ENCODE assay signal across 1 cellular context in the genomic region with DNA sequence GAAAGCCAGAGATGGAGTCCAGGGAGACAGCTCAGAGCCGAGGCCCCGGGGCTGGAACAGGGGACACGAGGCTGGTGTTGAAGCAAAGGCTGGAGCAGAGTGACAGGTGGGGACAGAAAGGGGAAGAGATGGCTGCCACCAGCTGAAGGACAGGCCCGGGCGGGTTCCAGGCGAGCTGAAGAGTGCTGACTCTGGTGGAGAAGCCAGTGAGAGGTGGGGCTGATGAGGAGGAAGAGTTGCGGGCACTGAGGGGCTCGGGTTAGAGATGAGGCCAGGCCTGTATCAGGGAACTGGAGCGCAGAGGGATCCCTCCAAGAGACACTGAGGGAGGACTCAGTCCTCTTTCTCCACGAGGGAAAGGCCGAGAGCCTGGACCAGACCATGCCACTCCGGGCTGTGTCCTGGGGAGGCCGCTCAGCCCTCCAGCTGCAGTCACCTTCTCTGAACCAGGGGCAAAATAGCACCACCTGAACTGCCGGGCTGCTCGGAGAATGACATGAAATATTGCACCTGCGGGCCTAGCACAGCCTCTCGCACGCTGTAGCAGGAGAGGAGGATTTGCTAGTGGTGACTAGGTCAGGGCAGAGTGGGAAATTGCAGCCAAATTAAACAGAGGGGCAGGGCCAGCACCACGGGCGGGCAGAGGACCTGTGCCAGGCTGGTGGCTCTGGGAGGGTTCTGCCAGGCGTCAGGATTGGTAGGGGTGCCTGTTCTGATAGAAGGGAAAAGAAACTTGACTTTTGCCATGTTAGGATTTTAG.
TF ChIP-seq lines count a peak whose summit lies in the region.

No MANE protein-coding gene starts in this region.

TF ChIP-seq in WTC11, 78 proteins besides CTCF, POLR2A, EP300 and RAD21 (continued from another document):
- TF ChIP-seq, protein P1, sequence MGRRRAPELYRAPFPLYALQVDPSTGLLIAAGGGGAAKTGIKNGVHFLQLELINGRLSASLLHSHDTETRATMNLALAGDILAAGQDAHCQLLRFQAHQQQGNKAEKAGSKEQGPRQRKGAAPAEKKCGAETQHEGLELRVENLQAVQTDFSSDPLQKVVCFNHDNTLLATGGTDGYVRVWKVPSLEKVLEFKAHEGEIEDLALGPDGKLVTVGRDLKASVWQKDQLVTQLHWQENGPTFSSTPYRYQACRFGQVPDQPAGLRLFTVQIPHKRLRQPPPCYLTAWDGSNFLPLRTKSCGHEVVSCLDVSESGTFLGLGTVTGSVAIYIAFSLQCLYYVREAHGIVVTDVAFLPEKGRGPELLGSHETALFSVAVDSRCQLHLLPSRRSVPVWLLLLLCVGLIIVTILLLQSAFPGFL (CRISPR knock-in tag; IDR thresholded peaks at IDR 0.05; ENCODE audit: borderline replicate concordance): no peak
- TF ChIP-seq, protein P2, sequence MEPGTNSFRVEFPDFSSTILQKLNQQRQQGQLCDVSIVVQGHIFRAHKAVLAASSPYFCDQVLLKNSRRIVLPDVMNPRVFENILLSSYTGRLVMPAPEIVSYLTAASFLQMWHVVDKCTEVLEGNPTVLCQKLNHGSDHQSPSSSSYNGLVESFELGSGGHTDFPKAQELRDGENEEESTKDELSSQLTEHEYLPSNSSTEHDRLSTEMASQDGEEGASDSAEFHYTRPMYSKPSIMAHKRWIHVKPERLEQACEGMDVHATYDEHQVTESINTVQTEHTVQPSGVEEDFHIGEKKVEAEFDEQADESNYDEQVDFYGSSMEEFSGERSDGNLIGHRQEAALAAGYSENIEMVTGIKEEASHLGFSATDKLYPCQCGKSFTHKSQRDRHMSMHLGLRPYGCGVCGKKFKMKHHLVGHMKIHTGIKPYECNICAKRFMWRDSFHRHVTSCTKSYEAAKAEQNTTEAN (CRISPR knock-in tag; IDR thresholded peaks at IDR 0.05): no peak
- TF ChIP-seq, protein P3, sequence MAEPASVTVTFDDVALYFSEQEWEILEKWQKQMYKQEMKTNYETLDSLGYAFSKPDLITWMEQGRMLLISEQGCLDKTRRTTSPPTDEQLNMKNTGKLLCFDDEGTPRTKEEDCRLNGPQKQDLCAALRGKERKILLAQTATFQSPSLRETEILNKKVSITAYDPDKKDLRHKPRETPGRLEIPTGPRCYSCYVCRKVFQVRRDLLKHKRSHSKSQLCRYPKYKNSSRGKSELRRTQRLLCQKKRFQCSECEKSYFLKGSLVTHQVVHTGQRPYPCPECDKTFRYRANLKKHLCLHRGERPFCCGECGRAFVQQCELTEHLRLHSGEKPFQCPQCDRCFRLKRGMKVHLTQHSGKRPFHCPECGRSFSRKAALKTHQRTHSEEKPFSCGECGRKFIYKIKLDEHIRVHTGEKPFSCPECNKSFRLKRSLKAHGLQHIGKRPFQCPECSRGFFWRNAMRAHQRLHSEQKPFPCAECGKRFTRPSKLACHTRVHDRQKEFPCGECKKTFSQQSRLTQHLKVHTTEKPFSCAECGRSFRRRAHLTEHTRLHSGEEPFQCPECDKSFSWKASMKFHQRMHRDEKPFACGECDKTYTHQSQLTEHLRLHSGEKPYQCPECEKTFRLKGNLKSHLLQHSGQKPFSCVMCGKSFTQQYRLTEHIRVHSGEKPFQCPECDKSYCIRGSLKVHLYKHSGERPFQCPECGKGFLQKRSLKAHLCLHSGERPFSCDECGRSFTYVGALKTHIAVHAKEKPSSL (CRISPR knock-in tag; conservative IDR thresholded peaks at IDR 0.05): no peak
- no peak for TF ChIP-seq RORB (CRISPR knock-in tag; IDR thresholded peaks at IDR 0.05)
- no peak for TF ChIP-seq ATF1 (CRISPR knock-in tag; IDR thresholded peaks at IDR 0.05)
- TF ChIP-seq ZNF232 (CRISPR knock-in tag; IDR thresholded peaks at IDR 0.05): no peak
